ENCODE assay signal across 1 cellular context in genomic region chr15:74873036-74873755, GRCh38.
TF ChIP-seq lines count a peak whose summit lies in the region.

TSS of gene SCAMP2 (minus strand) at chr15:74873365. CDS start at chr15:74873255, 110 bp downstream.

TF ChIP-seq in K562, 482 proteins besides CTCF, POLR2A, EP300 and RAD21 (continued from another document):
- TF ChIP-seq HDAC1 (IDR thresholded peaks at IDR 0.05) (peak in 1 of 2 experiments; percentile 90; a peak in 2 of 4 replicates), DPF2 (IDR thresholded peaks at IDR 0.05) (no peak), STAG1 (CRISPR knock-in tag; IDR thresholded peaks at IDR 0.05; ENCODE audit: borderline replicate concordance) (no peak), KAT2B (IDR thresholded peaks at IDR 0.05; ENCODE audit: low read depth, low read length) (no peak), MLLT1 (IDR thresholded peaks at IDR 0.05) (no peak), ID3 (CRISPR knock-in tag; IDR thresholded peaks at IDR 0.05) (no peak), ID3 (tag; IDR thresholded peaks at IDR 0.05) (no peak), ELF2 (CRISPR knock-in tag; IDR thresholded peaks at IDR 0.05) (peak; percentile 95), ZFP1 (CRISPR knock-in tag; IDR thresholded peaks at IDR 0.05) (no peak), ZHX1 (conservative IDR thresholded peaks at IDR 0.05; ENCODE audit: low read length) (no peak), HMGXB4 (CRISPR knock-in tag; IDR thresholded peaks at IDR 0.05) (peak; percentile 74; the same call in 1 of the 2 replicates), ZNF197 (CRISPR knock-in tag; IDR thresholded peaks at IDR 0.05; ENCODE audit: low read depth) (no peak), ZSCAN32 (CRISPR knock-in tag; IDR thresholded peaks at IDR 0.05) (no peak), SRSF9 (IDR thresholded peaks at IDR 0.05; ENCODE audit: borderline replicate concordance, low read depth, low read length) (no peak), L3MBTL2 (IDR thresholded peaks at IDR 0.05) (peak; percentile 85), BRD9 (IDR thresholded peaks at IDR 0.05; ENCODE audit: low read depth, partially characterized antibody) (no peak), ZFP36 (IDR thresholded peaks at IDR 0.05; ENCODE audit: low read depth, low read length, partially characterized antibody) (no peak), ZNF3 (CRISPR knock-in tag; IDR thresholded peaks at IDR 0.05) (no peak), SP1 (CRISPR knock-in tag; IDR thresholded peaks at IDR 0.05) (peak; percentile 78), KLF1 (tag; IDR thresholded peaks at IDR 0.05) (no peak), SP2 (IDR thresholded peaks at IDR 0.05; ENCODE audit: extremely low read depth, low read depth, low read length, poor library complexity, severe bottlenecking) (peak; percentile 72), REST (CRISPR knock-in tag; IDR thresholded peaks at IDR 0.05; ENCODE audit: low read depth) (0 out of 2 replicates have a peak, but pooled peaks have one; percentile 32), SOX6 (IDR thresholded peaks at IDR 0.05) (0 out of 2 replicates have a peak, but pooled peaks have one; percentile 10), RBM34 (IDR thresholded peaks at IDR 0.05; ENCODE audit: borderline replicate concordance, insufficient read depth, low read length) (no peak), ZKSCAN8 (CRISPR knock-in tag; IDR thresholded peaks at IDR 0.05) (no peak), ATF7 (IDR thresholded peaks at IDR 0.05) (peak; percentile 92), KAT7 (CRISPR knock-in tag; IDR thresholded peaks at IDR 0.05; ENCODE audit: borderline replicate concordance) (peak; percentile 89), ZNF740 (CRISPR knock-in tag; IDR thresholded peaks at IDR 0.05) (peak; percentile 93), ZNF740 (tag; IDR thresholded peaks at IDR 0.05) (peak in 1 of 2 experiments; percentile 97; a peak in 2 of 4 replicates), HINFP (tag; conservative IDR thresholded peaks at IDR 0.05; ENCODE audit: low read depth) (no peak), PTBP1 (IDR thresholded peaks at IDR 0.05; ENCODE audit: low read depth, low read length) (no peak), ZNF212 (CRISPR knock-in tag; IDR thresholded peaks at IDR 0.05) (no peak), ETS2 (tag; IDR thresholded peaks at IDR 0.05; ENCODE audit: borderline replicate concordance, poor library complexity, severe bottlenecking) (no peak), PCBP1 (IDR thresholded peaks at IDR 0.05; ENCODE audit: low read depth, low read length, poor library complexity, severe bottlenecking) (peak; percentile 99), ZNF184 (CRISPR knock-in tag; IDR thresholded peaks at IDR 0.05) (no peak)
